Comparison of ENCODE assay signal across 1 cellular context in the genomic region with DNA sequence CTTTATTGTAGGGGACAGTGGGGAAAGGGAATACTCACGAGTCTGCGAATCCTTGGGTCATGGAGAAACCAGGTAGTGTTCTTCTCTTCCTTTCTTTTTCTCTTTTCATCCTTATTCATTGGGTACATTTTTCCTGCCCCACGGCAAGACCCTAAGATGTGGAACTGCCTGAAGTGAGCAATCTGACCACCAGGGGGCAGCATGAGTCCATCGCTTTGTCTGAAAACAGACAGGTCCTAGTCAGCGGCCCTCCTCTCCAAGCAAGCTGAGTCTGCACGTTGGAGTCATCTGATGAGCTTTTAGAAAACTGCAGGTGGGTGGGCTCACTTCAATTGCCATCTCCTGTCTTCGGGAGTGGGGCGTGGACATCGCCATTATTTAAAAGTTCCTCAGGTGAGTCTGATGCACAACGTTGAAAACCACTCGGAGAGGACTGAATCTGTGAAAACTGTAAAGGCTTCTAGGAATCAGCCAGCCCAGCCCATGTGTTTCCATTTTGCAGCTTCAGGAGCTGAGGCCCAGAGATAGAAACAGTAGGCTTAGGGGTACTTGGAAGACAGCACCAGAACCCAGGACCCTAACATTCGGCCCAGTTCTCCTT.
TF ChIP-seq lines count a peak whose summit lies in the region.

No MANE protein-coding gene starts in this region.

TF ChIP-seq in GM23338, 12 proteins besides CTCF, POLR2A, EP300 and RAD21 (continued from another document):
- TF ChIP-seq REST (IDR thresholded peaks at IDR 0.05; ENCODE audit: unreplicated experiment): no peak
- TF ChIP-seq EZH2phosphoT487 (IDR thresholded peaks at IDR 0.05; ENCODE audit: unreplicated experiment): no peak
- TF ChIP-seq, protein P1, sequence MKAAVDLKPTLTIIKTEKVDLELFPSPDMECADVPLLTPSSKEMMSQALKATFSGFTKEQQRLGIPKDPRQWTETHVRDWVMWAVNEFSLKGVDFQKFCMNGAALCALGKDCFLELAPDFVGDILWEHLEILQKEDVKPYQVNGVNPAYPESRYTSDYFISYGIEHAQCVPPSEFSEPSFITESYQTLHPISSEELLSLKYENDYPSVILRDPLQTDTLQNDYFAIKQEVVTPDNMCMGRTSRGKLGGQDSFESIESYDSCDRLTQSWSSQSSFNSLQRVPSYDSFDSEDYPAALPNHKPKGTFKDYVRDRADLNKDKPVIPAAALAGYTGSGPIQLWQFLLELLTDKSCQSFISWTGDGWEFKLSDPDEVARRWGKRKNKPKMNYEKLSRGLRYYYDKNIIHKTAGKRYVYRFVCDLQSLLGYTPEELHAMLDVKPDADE (IDR thresholded peaks at IDR 0.05): no peak
- TF ChIP-seq CREB1 (CRISPR knock-in tag; IDR thresholded peaks at IDR 0.05; ENCODE audit: low read depth): no peak
- TF ChIP-seq ZNF462 (CRISPR knock-in tag; IDR thresholded peaks at IDR 0.05): no peak
- TF ChIP-seq POLR2AphosphoS5 (IDR thresholded peaks at IDR 0.05; ENCODE audit: low read depth): no peak
- no peak for TF ChIP-seq EZH2 (IDR thresholded peaks at IDR 0.05; ENCODE audit: low read depth, unreplicated experiment)
- no peak for TF ChIP-seq STAT1 (IDR thresholded peaks at IDR 0.05; ENCODE audit: unreplicated experiment)
- no peak for TF ChIP-seq JUNB (IDR thresholded peaks at IDR 0.05; ENCODE audit: unreplicated experiment)
